In genomic region chr1:169250022-169250421, GRCh38 we compare ENCODE assay signal across 21 cellular contexts.
DNase-seq lines count a peak whose midpoint lies in the region; ATAC-seq and TF ChIP-seq lines count a peak whose summit lies in the region.
"Had no signal": no experiment of that assay in that cellular context is flagged by ENCODE, and none has a peak within 500 bp of the region (broad histone marks: within the 10 kb centered on the region; RNA-seq: fewer than 3 reads in every experiment).

No MANE protein-coding gene starts in this region.

- no peak overlapping the region for H3K14ac ChIP-seq in IMR-90 (replicated peaks; ENCODE audit: low read depth, low read length)

- peaks cover 15% of the 10 kb centered on the region for H3K4me1 Mint-ChIP-seq in chondrocyte (ENCODE audit: low read depth)
- H3K4me1 Mint-ChIP-seq: activated CD4-positive, alpha-beta T cell treated with anti-CD3 and anti-CD28 coated beads for 36 hours; activated naive CD4-positive, alpha-beta T cell treated with anti-CD3 and anti-CD28 coated beads, Interleukin-2, amount 50 U/mL, for 24 hours; CD4-positive, alpha-beta memory T cell; memory B cell; naive B cell; stimulated activated effector memory CD8-positive, alpha-beta T cell treated with anti-CD3 and anti-CD28 coated beads, Interleukin-12 subunit alpha, Interleukin-12 subunit beta, amount 100 ng/mL, for 72 hours had no signal

- no peak overlapping the region for H3K4me2 ChIP-seq in IMR-90 (ENCODE audit: low read depth, low read length)

- TF ChIP-seq CTCF in IMR-90 (conservative IDR thresholded peaks at IDR 0.05; ENCODE audit: low read depth, low read length) (no peak), chondrocyte (IDR thresholded peaks at IDR 0.05) (no peak), thyroid gland (IDR thresholded peaks at IDR 0.05) (no peak)

- no peaks in the 10 kb centered on the region for H3K36me3 ChIP-seq in IMR-90 (ENCODE audit: control insufficient read depth, insufficient read depth, low read length)
- no peaks in the 10 kb centered on the region for H3K36me3 ChIP-seq in thyroid gland
- H3K36me3 ChIP-seq: colonic mucosa, gastroesophageal sphincter, ovary had no signal

- no peak overlapping the region for H2BK20ac ChIP-seq in IMR-90 (ENCODE audit: low read depth, low read length)

- no peak overlapping the region for H2BK5ac ChIP-seq in IMR-90 (ENCODE audit: low read depth, low read length, poor library complexity, severe bottlenecking)

- BruUV-seq in IMR-90 (replicated peaks; lab: Mats Ljungman, UMichigan): no TSS peak

- H4K20me1 ChIP-seq in IMR-90 (ENCODE audit: insufficient read depth, low read length): no peaks in the 10 kb centered on the region

- TF ChIP-seq RAD21 in IMR-90 (IDR thresholded peaks at IDR 0.05; ENCODE audit: low read length): no peak

- H3K4ac ChIP-seq in IMR-90 (ENCODE audit: low read depth, low read length): no peak overlapping the region

- intact Hi-C loops in IMR-90 (cut with micrococcal nuclease) (no loop called here), thyroid gland (cut with DNase I) (no loop called here)

- H2AFZ ChIP-seq in IMR-90 (replicated peaks; ENCODE audit: low read length, poor library complexity): no peak overlapping the region

- no peak overlapping the region for H3K18ac ChIP-seq in IMR-90 (ENCODE audit: low read depth, low read length)

- H3K27ac Mint-ChIP-seq in chondrocyte (ENCODE audit: unreplicated experiment): peak overlapping the region; percentile 20
- H3K27ac Mint-ChIP-seq: activated CD4-positive, alpha-beta T cell treated with anti-CD3 and anti-CD28 coated beads for 36 hours; activated naive CD4-positive, alpha-beta T cell treated with anti-CD3 and anti-CD28 coated beads, Interleukin-2, amount 50 U/mL, for 24 hours; memory B cell; naive B cell; stimulated activated effector memory CD8-positive, alpha-beta T cell treated with anti-CD3 and anti-CD28 coated beads, Interleukin-12 subunit alpha, Interleukin-12 subunit beta, amount 100 ng/mL, for 72 hours had no signal

- TF ChIP-seq POLR2A in IMR-90 (IDR thresholded peaks at IDR 0.05; ENCODE audit: low read depth, low read length): no peak
- no peak for TF ChIP-seq POLR2A in thyroid gland (IDR thresholded peaks at IDR 0.05)

- CTCF ChIA-PET in IMR-90 (lab: Yijun Ruan, JAX): no interaction called here

- H3K4me3 ChIP-seq in IMR-90 (ENCODE audit: insufficient read depth, low read depth, low read length): no peak overlapping the region
- no peak overlapping the region for H3K4me3 ChIP-seq in thyroid gland (replicated peaks in 1 of 3)
- H3K4me3 ChIP-seq: colonic mucosa, gastroesophageal sphincter, ovary, testis had no signal

- H4K8ac ChIP-seq in IMR-90 (ENCODE audit: low read depth in 2 of 2, low read length in 2 of 2): no peak overlapping the region

- dilution Hi-C loops in IMR-90 (cut with HindIII; ENCODE audit: low sequenced_read_pairs, unreplicated experiment): no loop called here

- POLR2A ChIA-PET in IMR-90 (lab: Charles Lee; ENCODE audit: unreplicated experiment): no interaction called here

- in situ Hi-C loops in Caki2 (cut with HindIII; ENCODE audit: low pct_unique_long_range_greater_than_20kb, low sequenced_read_pairs) (no loop called here), IMR-90 (cut with MboI; ENCODE audit: low sequenced_read_pairs) (no loop called here)

- H3K79me1 ChIP-seq in IMR-90 (ENCODE audit: low read depth in 1 of 2, low read length in 2 of 2): no peaks in the 10 kb centered on the region

- no peak overlapping the region for H3K9ac ChIP-seq in IMR-90 (ENCODE audit: low read depth, low read length)

- H3K4me1 ChIP-seq in IMR-90 (ENCODE audit: control insufficient read depth, insufficient read depth, low read length): no peaks in the 10 kb centered on the region
- peaks cover 0 to 4% of the 10 kb centered on the region in 2 donors for H3K4me1 ChIP-seq in thyroid gland
- H3K4me1 ChIP-seq: colonic mucosa, gastroesophageal sphincter, testis had no signal

- no peaks in the 10 kb centered on the region for H3K9me1 ChIP-seq in IMR-90 (ENCODE audit: insufficient read depth, low read length)

- peaks cover 2% of the 10 kb centered on the region for H3K9me3 Mint-ChIP-seq in chondrocyte (ENCODE audit: low read depth)
- H3K9me3 Mint-ChIP-seq: stimulated activated effector memory CD8-positive, alpha-beta T cell treated with anti-CD3 and anti-CD28 coated beads, Interleukin-12 subunit alpha, Interleukin-12 subunit beta, amount 100 ng/mL, for 72 hours had no signal

- no peak overlapping the region for H3K4me3 Mint-ChIP-seq in chondrocyte (ENCODE audit: unreplicated experiment)
- H3K4me3 Mint-ChIP-seq: activated CD4-positive, alpha-beta T cell treated with anti-CD3 and anti-CD28 coated beads for 36 hours; activated naive CD4-positive, alpha-beta T cell treated with anti-CD3 and anti-CD28 coated beads, Interleukin-2, amount 50 U/mL, for 24 hours; CD4-positive, alpha-beta memory T cell; memory B cell; naive B cell; stimulated activated effector memory CD8-positive, alpha-beta T cell treated with anti-CD3 and anti-CD28 coated beads, Interleukin-12 subunit alpha, Interleukin-12 subunit beta, amount 100 ng/mL, for 72 hours had no signal

- no peak overlapping the region for H4K5ac ChIP-seq in IMR-90 (ENCODE audit: low read depth, low read length)

- ATAC-seq in IMR-90 (ENCODE audit: low read depth) (no peak; the same call in 1 of the 2 replicates), HG02884 (IDR thresholded peaks at IDR 0.05; ENCODE audit: unreplicated experiment) (no peak)
- no peak for ATAC-seq in activated CD4-positive, CD25-positive, alpha-beta regulatory T cell treated with anti-CD3 and anti-CD28 coated beads, Interleukin-2, amount 50 U/mL, for 24 hours
- ATAC-seq: activated CD4-positive, alpha-beta T cell treated with anti-CD3 and anti-CD28 coated beads for 36 hours; gastroesophageal sphincter; sciatic nerve; stimulated activated effector memory CD8-positive, alpha-beta T cell treated with anti-CD3 and anti-CD28 coated beads, Interleukin-12 subunit alpha, Interleukin-12 subunit beta, amount 100 ng/mL, for 72 hours had no signal

- H2BK120ac ChIP-seq in IMR-90 (ENCODE audit: low read depth, low read length): no peak overlapping the region

- no peak overlapping the region for H4K91ac ChIP-seq in IMR-90 (ENCODE audit: insufficient read depth, low read depth, low read length)

- H3K27me3 ChIP-seq in IMR-90 (ENCODE audit: control insufficient read depth, insufficient read depth, low read length): no peaks in the 10 kb centered on the region
- H3K27me3 ChIP-seq in thyroid gland: no peaks in the 10 kb centered on the region
- H3K27me3 ChIP-seq: colonic mucosa, gastroesophageal sphincter, ovary, testis had no signal

- H2BK15ac ChIP-seq in IMR-90 (ENCODE audit: low read depth, low read length): no peak overlapping the region

- H3K27me3 Mint-ChIP-seq in chondrocyte (ENCODE audit: low read depth): no peaks in the 10 kb centered on the region
- H3K27me3 Mint-ChIP-seq: activated CD4-positive, alpha-beta T cell treated with anti-CD3 and anti-CD28 coated beads for 36 hours; activated naive CD4-positive, alpha-beta T cell treated with anti-CD3 and anti-CD28 coated beads, Interleukin-2, amount 50 U/mL, for 24 hours; CD4-positive, alpha-beta memory T cell; memory B cell; naive B cell had no signal

- H3K27ac ChIP-seq in IMR-90 (ENCODE audit: insufficient read depth, low read length): no peak overlapping the region
- no peak overlapping the region for H3K27ac ChIP-seq in thyroid gland
- H3K27ac ChIP-seq: colonic mucosa, gastroesophageal sphincter, ovary, testis had no signal

- H2AK9ac ChIP-seq in IMR-90 (replicated peaks; ENCODE audit: low read depth, low read length, poor library complexity): no peak overlapping the region

- no peaks in the 10 kb centered on the region for H3K9me3 ChIP-seq in IMR-90 (ENCODE audit: control insufficient read depth, insufficient read depth, low read length)
- H3K9me3 ChIP-seq in thyroid gland: no peaks in the 10 kb centered on the region
- H3K9me3 ChIP-seq: colonic mucosa, gastroesophageal sphincter, ovary, testis had no signal

- no peak overlapping the region for H3K23ac ChIP-seq in IMR-90 (ENCODE audit: low read depth, low read length)

- H2AK5ac ChIP-seq in IMR-90 (ENCODE audit: low read depth, low read length): no peak overlapping the region

- no CpG with 5 or more reads among the region's 2 CpGs for WGBS in IMR-90 (ENCODE audit: extremely low coverage in 2 of 2, insufficient read length in 1 of 2), 2 experiments
- 60 to 74% methylated on average over 2 of the region's 2 CpGs for WGBS in thyroid gland, 2 donors

- H3K56ac ChIP-seq in IMR-90 (ENCODE audit: extremely low read depth, insufficient read depth, low read length): no peak overlapping the region

- peak; percentile 16 for DNase-seq in Caki2 (ENCODE audit: low read depth)
- peak; percentile 22 for DNase-seq in IMR-90
- no peak for DNase-seq in chondrocyte (ENCODE audit: low spot score)
- DNase-seq in iris pigment epithelial cell (ENCODE audit: low read depth): peak; percentile 16
- no peak for DNase-seq in thyroid gland
- DNase-seq in T-helper 9 cell: no peak
- DNase-seq: activated CD4-positive, alpha-beta T cell treated with anti-CD3 and anti-CD28 coated beads for 36 hours; CD4-positive, alpha-beta memory T cell; colonic mucosa; naive B cell; NCI-H1694; ovary; Right ventricle myocardium superior; testis had no signal

- peaks cover 1% of the 10 kb centered on the region for H3K36me3 Mint-ChIP-seq in chondrocyte (ENCODE audit: low read depth)
- H3K36me3 Mint-ChIP-seq: activated naive CD4-positive, alpha-beta T cell treated with anti-CD3 and anti-CD28 coated beads, Interleukin-2, amount 50 U/mL, for 24 hours; naive B cell; stimulated activated effector memory CD8-positive, alpha-beta T cell treated with anti-CD3 and anti-CD28 coated beads, Interleukin-12 subunit alpha, Interleukin-12 subunit beta, amount 100 ng/mL, for 72 hours had no signal

TF ChIP-seq in IMR-90, 13 proteins besides CTCF, POLR2A, EP300 and RAD21:
- TF ChIP-seq BHLHE40 (IDR thresholded peaks at IDR 0.05; ENCODE audit: low read depth, low read length) (no peak), FOS (IDR thresholded peaks at IDR 0.05; ENCODE audit: low read depth, low read length) (no peak), SMC3 (IDR thresholded peaks at IDR 0.05; ENCODE audit: low read depth, low read length) (no peak), NFE2L2 (IDR thresholded peaks at IDR 0.05; ENCODE audit: low read depth, low read length) (no peak), CHD1 (IDR thresholded peaks at IDR 0.05; ENCODE audit: low read depth, low read length) (no peak), RCOR1 (IDR thresholded peaks at IDR 0.05; ENCODE audit: insufficient replicate concordance, low read length) (no peak), MAZ (IDR thresholded peaks at IDR 0.05; ENCODE audit: borderline replicate concordance, low read depth, low read length) (no peak), MXI1 (IDR thresholded peaks at IDR 0.05; ENCODE audit: borderline replicate concordance, low read depth, low read length) (no peak), RFX5 (IDR thresholded peaks at IDR 0.05; ENCODE audit: low read depth, low read length) (no peak)
TF ChIP-seq in IMR-90: peak in this region for 0.

Comparison
In these comparisons a context has a peak if more than half of its experiments do, and no peak if none do; other contexts are left out.
1. DNase-seq: peak in Caki2 (single experiment), IMR-90 (single experiment) and iris pigment epithelial cell (single experiment); none in chondrocyte (single experiment), thyroid gland (0 of 2) and T-helper 9 cell (single experiment).